ENCODE assay signal across 30 cellular contexts in the genomic region with DNA sequence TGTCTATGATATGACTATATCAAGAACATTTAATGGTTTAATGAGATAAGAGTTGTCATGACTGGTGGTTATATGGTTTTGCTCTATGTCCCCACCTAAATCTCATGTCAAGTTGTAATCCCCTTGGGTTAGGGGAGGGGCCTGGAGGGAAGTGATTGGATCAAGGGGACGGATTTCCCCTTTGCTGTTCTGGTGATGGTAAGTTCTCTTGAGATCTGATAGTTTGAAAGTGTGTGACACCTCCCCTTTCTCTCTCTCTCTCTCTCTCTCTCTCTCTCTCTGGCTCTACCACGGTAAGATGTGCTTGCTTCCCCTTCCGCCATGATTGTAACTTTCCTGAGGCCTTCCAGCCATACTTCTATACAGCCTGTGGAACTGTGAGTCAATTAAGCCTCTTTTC.
DNase-seq lines count a peak whose midpoint lies in the region; ATAC-seq, FAIRE-seq and TF ChIP-seq lines count a peak whose summit lies in the region.
"Had no signal": no experiment of that assay in that cellular context is flagged by ENCODE, and none has a peak within 500 bp of the region (broad histone marks: within the 10 kb centered on the region; RNA-seq: fewer than 3 reads in every experiment).

No MANE protein-coding gene starts in this region.

- H3F3A ChIP-seq in GM23248 (ENCODE audit: insufficient read depth) = no peaks in the 10 kb centered on the region

- H3K4me3 ChIP-seq in GM23248 (no peak overlapping the region), H1 (ENCODE audit: extremely low read depth in 1 of 4, insufficient read depth in 2 of 4, low read depth in 3 of 4, low read length in 4 of 4) (no peak overlapping the region), osteoblast (ENCODE audit: insufficient read depth, low read length) (no peak overlapping the region), pancreas (no peak overlapping the region)
- H3K4me3 ChIP-seq: heart right ventricle, K562, lower lobe of right lung, SK-N-MC, transverse colon had no signal

- no peak overlapping the region for H4K91ac ChIP-seq in H1 (replicated peaks; ENCODE audit: insufficient read length, low read length)

- H4K8ac ChIP-seq in H1 (ENCODE audit: extremely low read depth, insufficient read depth, low read length) = no peak overlapping the region

- DNase-seq in GM23248 (no peak), OCI-M1 (lab: John Stamatoyannopoulos, UW) (peak; percentile 36), H1 (ENCODE audit: low read depth in 1 of 2, low spot score in 2 of 2) (no peak), osteoblast (ENCODE audit: insufficient read length, low spot score, missing footprints) (no peak), D721Med (ENCODE audit: insufficient read length, low spot score) (no peak), pancreas (no peak)
- DNase-seq: activated CD4-positive, alpha-beta T cell treated with anti-CD3 and anti-CD28 coated beads, Interleukin-2, amount 50 U/mL, for 4 hours; activated CD4-positive, CD25-positive, alpha-beta regulatory T cell; activated T-cell treated with anti-CD3 and anti-CD28 coated beads, Interleukin-2, amount 50 U/mL, for 48 hours; Caco-2; caudate nucleus; DND-41; effector memory CD8-positive, alpha-beta T cell; erythroblast; GOT3; heart right ventricle; lower lobe of right lung; MM.1S; NCI-H1417; NCI-H2029 treated with DMSO at 0.1 percent for 48 hours; NCI-H2227 treated with DMSO at 0.1 percent for 48 hours; NCI-H526; transverse colon had no signal

- H2AFZ ChIP-seq in GM23248 = no peak overlapping the region
- H2AFZ ChIP-seq in H1 (ENCODE audit: low read length) = 0 out of 2 replicates have a peak overlapping the region, but pooled peaks have one; percentile 64
- H2AFZ ChIP-seq in osteoblast (ENCODE audit: low read length) = no peak overlapping the region

- no peak for TF ChIP-seq EP300 in H1 (IDR thresholded peaks at IDR 0.05; ENCODE audit: borderline replicate concordance in 1 of 2, low read depth in 2 of 2, low read length in 2 of 2)

- H3K27ac ChIP-seq in GM23248 (peak overlapping the region; percentile 49; the same call in 1 of the 2 replicates), H1 (ENCODE audit: low read depth, low read length) (no peak overlapping the region), osteoblast (ENCODE audit: low read depth, low read length) (peak overlapping the region; percentile 78), pancreas (no peak overlapping the region)
- H3K27ac ChIP-seq: C4-2B, heart right ventricle, lower lobe of right lung, SK-N-MC, transverse colon had no signal

- H3K9me3 ChIP-seq in GM23248 (ENCODE audit: low read depth) = peaks cover 4% of the 10 kb centered on the region
- no peaks in the 10 kb centered on the region for H3K9me3 ChIP-seq in H1 (ENCODE audit: insufficient read depth in 2 of 2, low read depth in 1 of 2, low read length in 1 of 2)
- no peaks in the 10 kb centered on the region for H3K9me3 ChIP-seq in osteoblast (ENCODE audit: low read depth, low read length)
- H3K9me3 ChIP-seq in pancreas = no peaks in the 10 kb centered on the region
- H3K9me3 ChIP-seq: Caco-2, heart right ventricle, lower lobe of right lung had no signal

- no peak for TF ChIP-seq CTCF in H1 (IDR thresholded peaks at IDR 0.05; ENCODE audit: control extremely low read depth in 1 of 3, insufficient read depth in 1 of 3, low read depth in 1 of 3, low read length in 3 of 3)
- no peak for TF ChIP-seq CTCF in osteoblast (IDR thresholded peaks at IDR 0.05; ENCODE audit: extremely low read depth, low read depth, low read length)
- TF ChIP-seq CTCF in D721Med (IDR thresholded peaks at IDR 0.05; ENCODE audit: insufficient read depth, missing control alignments) = no peak
- no peak for TF ChIP-seq CTCF in pancreas (IDR thresholded peaks at IDR 0.05)

- no peaks in the 10 kb centered on the region for H3K9me2 ChIP-seq in GM23248 (ENCODE audit: insufficient read depth)

- H3K23ac ChIP-seq in H1 (ENCODE audit: insufficient read length) = no peak overlapping the region

- FAIRE-seq in H1 (lab: Jason Lieb, UNC) (no peak), D721Med (lab: Jason Lieb, UNC) (no peak), pancreas (lab: Jason Lieb, UNC) (no peak)
- FAIRE-seq: frontal cortex, K562 had no signal

- H3K36me3 ChIP-seq in GM23248 (ENCODE audit: low read depth) (no peaks in the 10 kb centered on the region), H1 (ENCODE audit: control insufficient read depth in 2 of 4, insufficient read depth in 4 of 4, low read length in 3 of 4) (no peaks in the 10 kb centered on the region), osteoblast (ENCODE audit: insufficient read depth, low read length) (no peaks in the 10 kb centered on the region), pancreas (no peaks in the 10 kb centered on the region)
- H3K36me3 ChIP-seq: heart right ventricle, lower lobe of right lung, transverse colon had no signal

- H3K4me2 ChIP-seq in GM23248 (ENCODE audit: unreplicated experiment) (no peak overlapping the region), H1 (ENCODE audit: insufficient read depth in 1 of 2, low read depth in 2 of 2, low read length in 2 of 2) (no peak overlapping the region), osteoblast (ENCODE audit: insufficient read depth, low read length) (no peak overlapping the region)

- POLR2A ChIA-PET in H1 (lab: Charles Lee; ENCODE audit: partially characterized antibody) = no interaction called here

- in situ Hi-C loops in GM23248 (cut with MboI) = no loop called here

- no peak for TF ChIP-seq POLR2A in H1 (IDR thresholded peaks at IDR 0.05; ENCODE audit: control extremely low read depth in 1 of 2, low read depth in 2 of 2, low read length in 2 of 2)

- H3K18ac ChIP-seq in H1 (ENCODE audit: extremely low read depth, low read length) = no peak overlapping the region

- H2BK120ac ChIP-seq in H1 (replicated peaks; ENCODE audit: low read depth, low read length) = no peak overlapping the region

- H3K4me1 ChIP-seq in GM23248 (ENCODE audit: insufficient read depth) (peaks cover 5% of the 10 kb centered on the region; the same call in 1 of the 2 replicates), H1 (replicated peaks in 1 of 4; ENCODE audit: control insufficient read depth in 3 of 4, insufficient read depth in 4 of 4, low read length in 3 of 4) (no peaks in the 10 kb centered on the region), osteoblast (ENCODE audit: insufficient read depth, low read length) (peaks cover 13% of the 10 kb centered on the region), pancreas (no peaks in the 10 kb centered on the region)
- H3K4me1 ChIP-seq: Caco-2, heart right ventricle, lower lobe of right lung, transverse colon had no signal

- H3K56ac ChIP-seq in H1 (replicated peaks; ENCODE audit: insufficient read length, low read depth, low read length) = no peak overlapping the region

- no peak overlapping the region for H2AK5ac ChIP-seq in H1 (ENCODE audit: low read depth, low read length)

- H2BK5ac ChIP-seq in H1 (ENCODE audit: low read depth, low read length) = no peak overlapping the region

- H3K79me1 ChIP-seq in H1 (ENCODE audit: low read depth, low read length) = no peaks in the 10 kb centered on the region

- CTCF ChIA-PET in H1 (lab: Charles Lee; ENCODE audit: partially characterized antibody) = interaction anchor here (0.6 kb wide), 1 partner anchor 9 kb away, joined by 3 read pairs; no protein-coding TSS in a partner anchor

- H3K9ac ChIP-seq in GM23248 (no peak overlapping the region), H1 (replicated peaks in 1 of 4; ENCODE audit: extremely low read depth in 1 of 4, low read depth in 3 of 4, low read length in 3 of 4) (no peak overlapping the region)

- ATAC-seq in GM18867 (IDR thresholded peaks at IDR 0.05; ENCODE audit: unreplicated experiment) (no peak), pancreas (no peak)
- ATAC-seq: effector memory CD8-positive, alpha-beta T cell; heart right ventricle; K562; lower lobe of right lung; natural killer cell treated with Interleukin-12 subunit alpha and Interleukin-12 subunit beta and Interleukin-15 and Interleukin-18, amount 100 ng/mL, for 72 hours; stimulated activated effector memory CD8-positive, alpha-beta T cell treated with anti-CD3 and anti-CD28 coated beads, Interleukin-12 subunit alpha, Interleukin-12 subunit beta, amount 100 ng/mL, for 72 hours had no signal

- TF ChIP-seq RAD21 in H1 (IDR thresholded peaks at IDR 0.05 in 1 of 2, conservative IDR thresholded peaks at IDR 0.05 in 1 of 2; ENCODE audit: low read depth in 2 of 2, low read length in 2 of 2) = no peak

- no peak overlapping the region for H2BK12ac ChIP-seq in H1 (ENCODE audit: low read depth, low read length)

- no peaks in the 10 kb centered on the region for H3K23me2 ChIP-seq in H1 (ENCODE audit: low read depth, low read length)

- WGBS in GM23248 (ENCODE audit: low coverage in 1 of 2, low lambda C conversion rate in 2 of 2, missing lambda C conversion rate in 2 of 2), 2 experiments = 23 to 41% methylated on average over 3 of the region's 3 CpGs
- WGBS in H1 (ENCODE audit: extremely low coverage in 1 of 2, insufficient coverage in 1 of 2, insufficient read length in 1 of 2, insufficient replicate concordance in 2 of 2, low coverage in 1 of 2, low lambda C conversion rate in 2 of 2, missing lambda C conversion rate in 1 of 2), 2 experiments = 74% methylated on average over 3 of the region's 3 CpGs; no CpG with 5 or more reads in 1 of the 2 experiments
- 65 to 78% methylated on average over 3 of the region's 3 CpGs for WGBS in pancreas, 2 donors

- H3K27me3 ChIP-seq in GM23248 (replicated peaks; ENCODE audit: insufficient read depth) (no peaks in the 10 kb centered on the region), H1 (replicated peaks in 1 of 4; ENCODE audit: control insufficient read depth in 3 of 4, extremely low read depth in 1 of 4, insufficient read depth in 3 of 4, low read length in 3 of 4) (no peaks in the 10 kb centered on the region), osteoblast (ENCODE audit: insufficient read depth, low read length) (no peaks in the 10 kb centered on the region), pancreas (no peaks in the 10 kb centered on the region)
- H3K27me3 ChIP-seq: heart right ventricle, transverse colon had no signal

- H2BK15ac ChIP-seq in H1 (ENCODE audit: low read length) = no peak overlapping the region

- H3K79me2 ChIP-seq in GM23248 (ENCODE audit: insufficient read depth) (no peaks in the 10 kb centered on the region), H1 (ENCODE audit: control insufficient read depth in 1 of 2, insufficient read depth in 2 of 2, low read length in 2 of 2) (no peaks in the 10 kb centered on the region), osteoblast (ENCODE audit: insufficient read depth, low read length) (no peaks in the 10 kb centered on the region)

- H4K20me1 ChIP-seq in GM23248 (ENCODE audit: insufficient read depth) = no peaks in the 10 kb centered on the region
- no peaks in the 10 kb centered on the region for H4K20me1 ChIP-seq in H1 (replicated peaks in 1 of 2; ENCODE audit: control insufficient read depth in 1 of 2, insufficient read depth in 2 of 2, low read length in 2 of 2)
- H4K20me1 ChIP-seq in osteoblast (ENCODE audit: insufficient read depth, low read length) = no peaks in the 10 kb centered on the region

- intact Hi-C loops in pancreas (cut with DNase I) = no loop called here

- no peak overlapping the region for H4K5ac ChIP-seq in H1 (ENCODE audit: insufficient read length, low read depth, low read length)

- no peak overlapping the region for H2BK20ac ChIP-seq in H1 (ENCODE audit: low read length)

- H3K4ac ChIP-seq in H1 (replicated peaks; ENCODE audit: insufficient read length, low read depth, low read length) = no peak overlapping the region

- H3K14ac ChIP-seq in H1 (ENCODE audit: insufficient read length) = no peak overlapping the region

Comparison
In these comparisons a context has a peak if more than half of its experiments do, and no peak if none do; other contexts are left out.
1. H3K27ac ChIP-seq: peak in GM23248 (single experiment) and osteoblast (single experiment); none in H1 (single experiment) and pancreas (0 of 4).